Comparison of ENCODE assay signal across 31 cellular contexts in genomic region chr22:45735273-45735672, GRCh38.
A peak's percentile ranks its signal among the peaks of the same experiment; 100 is the strongest.
DNase-seq lines count a peak whose midpoint lies in the region; ATAC-seq and TF ChIP-seq lines count a peak whose summit lies in the region.
"Had no signal": no experiment of that assay in that cellular context is flagged by ENCODE, and none has a peak within 500 bp of the region (broad histone marks: within the 10 kb centered on the region; RNA-seq: fewer than 3 reads in every experiment).

No MANE protein-coding gene starts in this region.

- CTCF ChIA-PET in HEK293 (lab: Yijun Ruan, JAX), result interaction anchor here (0.7 kb wide), 2 partner anchors 83 to 186 kb away, joined by 3 read pairs; no protein-coding TSS in a partner anchor

- H2AFZ ChIP-seq in SU-DHL-6 (ENCODE audit: low read depth, low read length, severe bottlenecking), result no peak overlapping the region

- ATAC-seq in GM19351 (IDR thresholded peaks at IDR 0.05; ENCODE audit: unreplicated experiment), result no peak
- ATAC-seq: A549; CD8-positive, alpha-beta T cell had no signal

- H4K20me1 ChIP-seq in SU-DHL-6 (ENCODE audit: low read depth, low read length), result no peaks in the 10 kb centered on the region

- H3K79me2 ChIP-seq in SU-DHL-6 (ENCODE audit: insufficient read depth, low read length), result peaks cover 42% of the 10 kb centered on the region

- TF ChIP-seq CTCF in HEK293 (tag by site-specific recombination; IDR thresholded peaks at IDR 0.05), result no peak
- no peak for TF ChIP-seq CTCF in SU-DHL-6 (IDR thresholded peaks at IDR 0.05; ENCODE audit: insufficient read depth, low read length, poor library complexity, severe bottlenecking)

- H3K27me3 ChIP-seq in SU-DHL-6 (ENCODE audit: low read length), result no peaks in the 10 kb centered on the region
- H3K27me3 ChIP-seq: BE2C; BLaER1; BLaER1 treated with 17β-estradiol and CSF1 and Interleukin-3, amounts not matched to agents 10 nM and 100 nM had no signal

- H3K9me2 ChIP-seq in SU-DHL-6 (replicated peaks; ENCODE audit: insufficient read depth, low read length), result no peaks in the 10 kb centered on the region

- DNase-seq in SK-N-MC (ENCODE audit: low read depth, low spot score) (no peak), NCI-H2227 (lab: John Stamatoyannopoulos, UW; ENCODE audit: unreplicated experiment) (no peak)
- no peak for DNase-seq in activated naive CD4-positive, alpha-beta T cell treated with anti-CD3 and anti-CD28 coated beads, Interleukin-2, amount 50 U/mL, for 16 hours
- DNase-seq: 8988T; ACHN; AML-193; BE2C; C1 segment of cervical spinal cord; Caco-2; Calu3; CD4-positive, alpha-beta memory T cell; CD4-positive, alpha-beta T cell; CD4-positive, CD25-positive, alpha-beta regulatory T cell; CD8-positive, alpha-beta memory T cell; CD8-positive, alpha-beta T cell; COR-L47; DMS 273 treated with DMSO at 0.1 percent for 48 hours; DMS153; DMS53; DMS79; DMS79 treated with DMSO at 0.1 percent for 48 hours; DND-41; EL had no signal

- POLR2A ChIA-PET in HEK293 (lab: Yijun Ruan, JAX), result no interaction called here

- H3K4me3 ChIP-seq in HEK293 (ENCODE audit: low read depth, low read length) (no peak overlapping the region), SK-N-MC (no peak overlapping the region), SU-DHL-6 (ENCODE audit: insufficient read depth, low read length, poor library complexity, severe bottlenecking) (no peak overlapping the region)
- H3K4me3 ChIP-seq: A549; BLaER1; BLaER1 treated with 17β-estradiol and CSF1 and Interleukin-3, amounts not matched to agents 10 nM and 100 nM had no signal

- no peaks in the 10 kb centered on the region for H3K4me1 ChIP-seq in HEK293 (ENCODE audit: control insufficient read depth, insufficient read depth, low read length)
- H3K4me1 ChIP-seq: BE2C; BLaER1; BLaER1 treated with 17β-estradiol and CSF1 and Interleukin-3, amounts not matched to agents 10 nM and 100 nM had no signal

- H3K27ac ChIP-seq in HEK293 (ENCODE audit: extremely low read depth, low read depth, low read length) (no peak overlapping the region), SK-N-MC (peak overlapping the region; percentile 30), SU-DHL-6 (ENCODE audit: low read depth, low read length) (0 out of 2 replicates have a peak overlapping the region, but pooled peaks have one; percentile 16)
- H3K27ac ChIP-seq: 22Rv1; BLaER1; BLaER1 treated with 17β-estradiol and CSF1 and Interleukin-3, amounts not matched to agents 10 nM and 100 nM; C4-2B had no signal

- H3K4me2 ChIP-seq in SU-DHL-6 (ENCODE audit: low read depth, low read length, poor library complexity, severe bottlenecking), result no peak overlapping the region
- H3K4me2 ChIP-seq: A549; BLaER1; BLaER1 treated with 17β-estradiol and CSF1 and Interleukin-3, amounts not matched to agents 10 nM and 100 nM had no signal

- H3F3A ChIP-seq in SU-DHL-6 (ENCODE audit: insufficient read depth), result peaks cover 21% of the 10 kb centered on the region

- peaks cover 46 to 53% of the 10 kb centered on the region in 2 experiments for H3K36me3 ChIP-seq in HEK293 (ENCODE audit: control insufficient read depth in 2 of 2, insufficient read depth in 1 of 2, low read length in 2 of 2)
- peaks cover 47% of the 10 kb centered on the region for H3K36me3 ChIP-seq in SK-N-MC (ENCODE audit: insufficient read depth, low read length)
- peaks cover 58% of the 10 kb centered on the region for H3K36me3 ChIP-seq in SU-DHL-6 (ENCODE audit: low read length)

- H3K9ac ChIP-seq in SK-N-MC (ENCODE audit: insufficient read length) (no peak overlapping the region), SU-DHL-6 (ENCODE audit: low read length) (no peak overlapping the region)
- H3K9ac ChIP-seq: BLaER1; BLaER1 treated with 17β-estradiol and CSF1 and Interleukin-3, amounts not matched to agents 10 nM and 100 nM had no signal

- no peaks in the 10 kb centered on the region for H3K9me3 ChIP-seq in HEK293 (ENCODE audit: control insufficient read depth, insufficient read depth, low read depth, low read length)
- H3K9me3 ChIP-seq in SK-N-MC (ENCODE audit: low read depth, low read length), result 0 out of 2 replicates have a peak, but pooled peaks cover 3% of the 10 kb centered on the region
- no peaks in the 10 kb centered on the region for H3K9me3 ChIP-seq in SU-DHL-6 (ENCODE audit: insufficient read depth, low read length)
- H3K9me3 ChIP-seq: BE2C, BLaER1, Caco-2 had no signal

TF ChIP-seq in HEK293, 187 proteins besides CTCF, POLR2A, EP300 and RAD21:
- TF ChIP-seq ZNF510 (tag by site-specific recombination; IDR thresholded peaks at IDR 0.05; ENCODE audit: insufficient replicate concordance), result peak; percentile 96
- no peak for TF ChIP-seq ZNF501 (tag by site-specific recombination; IDR thresholded peaks at IDR 0.05)
- TF ChIP-seq ZBTB8A (tag by site-specific recombination; IDR thresholded peaks at IDR 0.05), result no peak
- TF ChIP-seq ZNF398 (tag by site-specific recombination; IDR thresholded peaks at IDR 0.05), result no peak
- no peak for TF ChIP-seq ZNF626 (tag by site-specific recombination; IDR thresholded peaks at IDR 0.05)
- no peak for TF ChIP-seq ZNF174 (tag by site-specific recombination; IDR thresholded peaks at IDR 0.05)
- TF ChIP-seq ZSCAN30 (tag by site-specific recombination; IDR thresholded peaks at IDR 0.05), result no peak
